In the genomic region with DNA sequence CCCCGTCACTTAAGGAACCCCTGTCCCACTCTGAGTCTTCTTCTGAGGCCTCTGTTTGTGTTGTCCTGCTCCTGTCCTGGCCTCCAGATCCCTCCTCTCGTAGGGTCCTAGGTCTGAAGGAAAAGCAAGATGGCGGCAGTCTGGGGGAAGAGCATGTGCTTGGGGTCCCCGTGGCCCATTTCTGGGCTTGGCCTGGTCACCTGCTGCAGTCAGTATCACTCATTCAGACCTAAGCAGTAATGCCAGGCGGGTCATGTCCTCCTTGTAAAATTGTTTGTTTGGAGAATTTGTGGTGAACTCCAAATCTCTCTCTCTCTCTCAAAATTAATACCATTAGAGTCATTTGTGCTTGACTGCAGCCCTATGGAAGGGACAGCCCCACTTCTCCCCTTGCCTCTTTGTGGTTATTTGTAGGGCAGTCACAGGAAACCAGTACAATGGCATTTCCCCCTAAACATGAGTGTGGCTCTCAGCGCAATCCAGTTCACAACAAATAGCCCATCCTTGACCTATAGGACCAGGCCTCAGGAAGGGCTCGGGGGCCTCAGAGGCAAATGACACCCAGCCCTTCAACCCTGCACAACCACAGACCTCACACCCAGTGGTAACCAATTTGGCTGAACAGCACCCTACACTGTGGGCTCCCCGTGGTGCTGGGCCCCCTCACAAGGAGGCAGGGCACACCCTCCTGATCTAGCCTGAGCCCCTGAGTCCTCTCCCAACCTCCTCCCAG, we compare ENCODE assay signal across 9 cellular contexts.
DNase-seq lines count a peak whose midpoint lies in the region; ATAC-seq lines count a peak whose summit lies in the region.
"Had no signal": no experiment of that assay in that cellular context is flagged by ENCODE, and none has a peak within 500 bp of the region (broad histone marks: within the 10 kb centered on the region; RNA-seq: fewer than 3 reads in every experiment).

No MANE protein-coding gene starts in this region.

- peaks cover 36 to 40% of the 10 kb centered on the region in 2 donors for H3K4me1 Mint-ChIP-seq in natural killer cell treated with Interleukin-12 subunit alpha and Interleukin-12 subunit beta and Interleukin-15 and Interleukin-18, amount 100 ng/mL, for 72 hours (ENCODE audit: low read depth in 2 of 2)

- H3K9me3 Mint-ChIP-seq in natural killer cell treated with Interleukin-12 subunit alpha and Interleukin-12 subunit beta and Interleukin-15 and Interleukin-18, amount 100 ng/mL, for 72 hours, result no peaks in the 10 kb centered on the region

- DNase-seq in activated CD4-positive, CD25-positive, alpha-beta regulatory T cell (lab: John Stamatoyannopoulos, UW), result no peak
- DNase-seq in natural killer cell treated with Interleukin-12 subunit alpha and Interleukin-12 subunit beta and Interleukin-15 and Interleukin-18, amount 100 ng/mL, for 72 hours (ENCODE audit: low spot score), result peak; percentile 88
- no peak for DNase-seq in SIG-M5 (lab: John Stamatoyannopoulos, UW)
- no peak for DNase-seq in dedifferentiated amniotic fluid mesenchymal stem cell (ENCODE audit: extremely low spot score)
- no peak for DNase-seq in SK-N-DZ (ENCODE audit: low spot score)

- peak; percentile 66 to 78 for ATAC-seq in activated CD4-positive, CD25-positive, alpha-beta regulatory T cell treated with anti-CD3 and anti-CD28 coated beads, Interleukin-2, amount 50 U/mL, for 24 hours
- ATAC-seq in GM21723 (IDR thresholded peaks at IDR 0.05; ENCODE audit: unreplicated experiment) (peak; percentile 89), HG03439 (IDR thresholded peaks at IDR 0.05; ENCODE audit: unreplicated experiment) (peak; percentile 85)
- ATAC-seq in natural killer cell treated with Interleukin-12 subunit alpha and Interleukin-12 subunit beta and Interleukin-15 and Interleukin-18, amount 100 ng/mL, for 72 hours, result peak; percentile 86 to 91

- peak overlapping the region; percentile 46 for H3K4me3 Mint-ChIP-seq in natural killer cell treated with Interleukin-12 subunit alpha and Interleukin-12 subunit beta and Interleukin-15 and Interleukin-18, amount 100 ng/mL, for 72 hours
- H3K4me3 Mint-ChIP-seq: dendritic cell treated with granulocyte-macrophage colony-stimulating factor and Interleukin-4, amounts not matched to agents 40 ng/mL and 50 ng/mL, for 4 days had no signal

- H3K27me3 Mint-ChIP-seq in natural killer cell treated with Interleukin-12 subunit alpha and Interleukin-12 subunit beta and Interleukin-15 and Interleukin-18, amount 100 ng/mL, for 72 hours, result no peaks in the 10 kb centered on the region

- H3K27ac Mint-ChIP-seq in natural killer cell treated with Interleukin-12 subunit alpha and Interleukin-12 subunit beta and Interleukin-15 and Interleukin-18, amount 100 ng/mL, for 72 hours, result peak overlapping the region in 1 of 2 donors; percentile 2
- H3K27ac Mint-ChIP-seq: dendritic cell treated with granulocyte-macrophage colony-stimulating factor and Interleukin-4, amounts not matched to agents 40 ng/mL and 50 ng/mL, for 4 days had no signal

- H3K36me3 Mint-ChIP-seq in natural killer cell treated with Interleukin-12 subunit alpha and Interleukin-12 subunit beta and Interleukin-15 and Interleukin-18, amount 100 ng/mL, for 72 hours, result no peaks in the 10 kb centered on the region
